In the genomic region with DNA sequence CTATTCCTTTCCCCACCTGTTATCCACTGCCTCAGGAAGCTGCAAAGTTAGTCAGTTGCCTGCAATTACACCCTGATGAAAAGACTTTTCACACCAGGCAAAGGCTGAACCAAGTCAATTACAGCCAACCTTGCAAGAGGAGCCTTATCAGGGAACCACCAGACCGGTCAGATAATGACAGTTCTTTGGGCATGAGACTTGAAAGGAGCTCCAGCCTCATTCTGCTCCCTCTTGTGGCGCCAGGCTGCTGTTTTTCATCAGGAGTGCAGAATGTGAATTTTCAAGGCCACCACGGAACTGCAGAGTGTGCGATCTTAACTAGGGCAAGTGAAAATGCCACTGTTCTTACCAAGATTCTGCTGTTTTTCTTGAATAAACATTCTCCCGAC, we compare ENCODE assay signal across 8 cellular contexts. TPM values are rescaled to one million over a fixed set of nuclear protein-coding genes. Genes with fewer than 3 reads are reported as not detected.
DNase-seq lines count a peak whose midpoint lies in the region; ATAC-seq and TF ChIP-seq lines count a peak whose summit lies in the region.

No MANE protein-coding gene starts in this region.

- intact Hi-C loops in CD4-positive, alpha-beta memory T cell (cut with micrococcal nuclease) = loop anchor here (1.0 kb wide), 3 partner anchors 13 to 86 kb away; no protein-coding TSS in a partner anchor
- intact Hi-C loops in OCI-LY7 (cut with micrococcal nuclease; ENCODE audit: unreplicated experiment) (no loop called here), mammary epithelial cell (cut with micrococcal nuclease) (loop anchor here (5.0 kb wide), 1 partner anchor 84 kb away; a partner anchor contains a TSS), transverse colon (cut with DNase I; ENCODE audit: low total_unique reads) (loop anchor here (10.0 kb wide), 1 partner anchor 92 kb away; a partner anchor contains a TSS)

- no peak overlapping the region for H3K4me3 ChIP-seq in CD4-positive, alpha-beta memory T cell (ENCODE audit: low read length in 2 of 2)
- H3K4me3 ChIP-seq in OCI-LY7 (ENCODE audit: low read depth, low read length, poor library complexity, severe bottlenecking) (no peak overlapping the region), mammary epithelial cell (replicated peaks in 1 of 3; ENCODE audit: insufficient read depth in 1 of 3, low read depth in 2 of 3, low read length in 3 of 3) (no peak overlapping the region), transverse colon (no peak overlapping the region)

- H3K4me2 ChIP-seq in OCI-LY7 (ENCODE audit: low read length) (no peak overlapping the region), mammary epithelial cell (ENCODE audit: insufficient read depth, low read depth, low read length) (no peak overlapping the region)

- H2AFZ ChIP-seq in OCI-LY7 (ENCODE audit: low read length) (no peak overlapping the region), mammary epithelial cell (ENCODE audit: low read depth, low read length) (no peak overlapping the region)

- no TSS peak for BruUV-seq in OCI-LY7 (replicated peaks; lab: Mats Ljungman, UMichigan)
- BruUV-seq in mammary epithelial cell (replicated peaks; lab: Mats Ljungman, UMichigan) = no TSS peak

- H3K9me3 ChIP-seq in CD4-positive, alpha-beta memory T cell (ENCODE audit: control insufficient read depth in 1 of 2, low read length in 2 of 2) = no peaks in the 10 kb centered on the region
- H3K9me3 ChIP-seq in OCI-LY7 (ENCODE audit: low read length) = no peaks in the 10 kb centered on the region
- no peaks in the 10 kb centered on the region for H3K9me3 ChIP-seq in mammary epithelial cell (replicated peaks; ENCODE audit: insufficient read depth, low read length)
- H3K9me3 ChIP-seq in transverse colon = no peaks in the 10 kb centered on the region

- CTCF ChIA-PET in CD4-positive, alpha-beta memory T cell (lab: Charles Lee; ENCODE audit: partially characterized antibody) = interaction anchor here (0.8 to 8.8 kb wide), 22 partner anchors 12 to 96 kb away, joined by 3 to 230 read pairs (median 6); a partner anchor contains a TSS
- CTCF ChIA-PET in OCI-LY7 (lab: Charles Lee; ENCODE audit: unreplicated experiment) = no interaction called here
- CTCF ChIA-PET in mammary epithelial cell (lab: Charles Lee; ENCODE audit: low non-redundant PET) = interaction anchor here (0.5 to 0.8 kb wide), 4 partner anchors 12 to 1473 kb away, joined by 3 to 6 read pairs (median 4); no protein-coding TSS in a partner anchor

- dilution Hi-C loops in mammary epithelial cell (cut with HindIII; ENCODE audit: low sequenced_read_pairs) = no loop called here

- H3K9me2 ChIP-seq in OCI-LY7 (ENCODE audit: insufficient read depth, low read length) = no peaks in the 10 kb centered on the region

- H3K27ac ChIP-seq in CD4-positive, alpha-beta memory T cell (ENCODE audit: low read depth, low read length) = no peak overlapping the region
- H3K27ac ChIP-seq in OCI-LY7 (ENCODE audit: low read depth, low read length, poor library complexity, severe bottlenecking) (no peak overlapping the region), mammary epithelial cell (ENCODE audit: insufficient read depth, low read depth, low read length) (no peak overlapping the region), transverse colon (no peak overlapping the region)

- peaks cover 0 to 4% of the 10 kb centered on the region in 2 donors for H3K36me3 Mint-ChIP-seq in CD4-positive, alpha-beta memory T cell

- TF ChIP-seq POLR2A in transverse colon (IDR thresholded peaks at IDR 0.05) = no peak

- peak overlapping the region in 2 of 8 donors; percentile 27 to 35 for H3K4me3 Mint-ChIP-seq in CD4-positive, alpha-beta memory T cell

- in situ Hi-C loops in mammary epithelial cell (cut with MboI; ENCODE audit: low sequenced_read_pairs in 2 of 2) (no loop called here), transverse colon (cut with MboI; ENCODE audit: low pct_ligation_motif_present in 1 of 4, low pct_unique_long_range_greater_than_20kb in 1 of 4, low sequenced_read_pairs in 3 of 4) (no loop called here)

- peaks cover 0 to under 1% (median 0%) of the 10 kb centered on the region in 8 donors for H3K9me3 Mint-ChIP-seq in CD4-positive, alpha-beta memory T cell

- TF ChIP-seq CTCF in OCI-LY7 (conservative IDR thresholded peaks at IDR 0.05; ENCODE audit: low read length) = peak; percentile 70
- peak; percentile 17 to 56 for TF ChIP-seq CTCF in mammary epithelial cell (conservative IDR thresholded peaks at IDR 0.05 in 1 of 2, IDR thresholded peaks at IDR 0.05 in 1 of 2; ENCODE audit: extremely low read depth in 1 of 2, insufficient read depth in 1 of 2, low read depth in 1 of 2, low read length in 2 of 2)
- peak; percentile 32 to 49 (median 34) for TF ChIP-seq CTCF in transverse colon (IDR thresholded peaks at IDR 0.05)

- peak in 4 of 5 donors; percentile 43 to 46 (median 44) for DNase-seq in CD4-positive, alpha-beta memory T cell
- DNase-seq in H4 (ENCODE audit: low spot score) (peak; percentile 67), OCI-LY7 (ENCODE audit: low spot score) (peak; percentile 39), mammary epithelial cell (peak; percentile 29), kidney tubule cell (ENCODE audit: low spot score) (peak; percentile 37), transverse colon (peak; percentile 42)

- ATAC-seq in GM19351 (IDR thresholded peaks at IDR 0.05; ENCODE audit: unreplicated experiment) (no peak), GM19467 (IDR thresholded peaks at IDR 0.05; ENCODE audit: unreplicated experiment) (no peak)

- no peaks in the 10 kb centered on the region for H4K20me1 ChIP-seq in OCI-LY7 (ENCODE audit: insufficient read depth, low read length)
- H4K20me1 ChIP-seq in mammary epithelial cell (ENCODE audit: insufficient read depth, low read length) = no peaks in the 10 kb centered on the region

- H3K79me2 ChIP-seq in OCI-LY7 (ENCODE audit: insufficient read depth, low read depth, low read length) = no peaks in the 10 kb centered on the region
- no peaks in the 10 kb centered on the region for H3K79me2 ChIP-seq in mammary epithelial cell (ENCODE audit: insufficient read depth, low read length)

- no peak for TF ChIP-seq EP300 in transverse colon (IDR thresholded peaks at IDR 0.05; ENCODE audit: low read depth)

- H3K36me3 ChIP-seq in CD4-positive, alpha-beta memory T cell (ENCODE audit: insufficient read depth, low read length) = no peaks in the 10 kb centered on the region
- no peaks in the 10 kb centered on the region for H3K36me3 ChIP-seq in OCI-LY7 (ENCODE audit: insufficient read depth, low read length)
- H3K36me3 ChIP-seq in mammary epithelial cell (ENCODE audit: insufficient read depth, low read length) = no peaks in the 10 kb centered on the region
- no peaks in the 10 kb centered on the region for H3K36me3 ChIP-seq in transverse colon

- H3K27ac Mint-ChIP-seq in CD4-positive, alpha-beta memory T cell = peak overlapping the region in 6 of 7 donors; percentile 21 to 84 (median 62)

- no peaks in the 10 kb centered on the region for H3K27me3 ChIP-seq in CD4-positive, alpha-beta memory T cell (ENCODE audit: insufficient read depth, low read length)
- H3K27me3 ChIP-seq in mammary epithelial cell (ENCODE audit: insufficient read depth, low read length) = no peaks in the 10 kb centered on the region
- H3K27me3 ChIP-seq in transverse colon = peaks cover 17% of the 10 kb centered on the region

- POLR2A ChIA-PET in CD4-positive, alpha-beta memory T cell (lab: Charles Lee; ENCODE audit: partially characterized antibody) = interaction anchor here (0.6 to 6.5 kb wide), 13 partner anchors 14 to 92 kb away, joined by 3 to 86 read pairs (median 6); a partner anchor contains a TSS
- POLR2A ChIA-PET in OCI-LY7 (lab: Charles Lee) = interaction anchor here (0.6 to 0.7 kb wide), 2 partner anchors 10 to 1125 kb away, joined by 4 to 7 read pairs; no protein-coding TSS in a partner anchor

- H3K27me3 Mint-ChIP-seq in CD4-positive, alpha-beta memory T cell = no peaks in the 10 kb centered on the region

- H3K4me1 ChIP-seq in CD4-positive, alpha-beta memory T cell (ENCODE audit: insufficient read depth, low read length) = peaks cover 15% of the 10 kb centered on the region
- no peaks in the 10 kb centered on the region for H3K4me1 ChIP-seq in OCI-LY7 (ENCODE audit: insufficient read depth, low read length, poor library complexity, severe bottlenecking)
- H3K4me1 ChIP-seq in mammary epithelial cell (ENCODE audit: insufficient read depth, low read length) = peaks cover 7% of the 10 kb centered on the region
- H3K4me1 ChIP-seq in transverse colon = peaks cover 0 to 6% (median 0%) of the 10 kb centered on the region in 4 donors

- 36% methylated on average over 4 of the region's 5 CpGs for WGBS in mammary epithelial cell (ENCODE audit: low coverage, missing lambda C conversion rate)
- 0 to 12% methylated on average over 1 to 5 of the region's 5 CpGs for WGBS in transverse colon (ENCODE audit: low coverage in 1 of 2), 2 donors

- no peak overlapping the region for H3K9ac ChIP-seq in mammary epithelial cell (ENCODE audit: insufficient read depth, low read length)

- peaks cover 17 to 30% (median 25%) of the 10 kb centered on the region in 4 donors for H3K4me1 Mint-ChIP-seq in CD4-positive, alpha-beta memory T cell

RNA-seq across cellular contexts. Expression of a gene that starts 22.5 kb away (rescaled TPM):
- 1 to 10 TPM; 6.0 to 8.4 TPM for total RNA-seq in CD4-positive, alpha-beta memory T cell
- under 1 TPM in 1 of 2 donors, not detected in 1; 0.28 TPM for polyA plus RNA-seq in CD4-positive, alpha-beta memory T cell
- not detected in 2 replicates for total RNA-seq in H4 (2014; rRNA removed; shearing (Covaris generic))
- not detected in 2 replicates for total RNA-seq in OCI-LY7 (2014; rRNA removed; shearing (Covaris generic))
- total RNA-seq in OCI-LY7 (2022) (not detected in 2 replicates), mammary epithelial cell (not detected), transverse colon (not detected)
- polyA plus RNA-seq in mammary epithelial cell = not detected
- not detected for polyA minus RNA-seq in mammary epithelial cell

RNA-seq across cellular contexts. Expression of a gene that starts 29.5 kb away (rescaled TPM):
- total RNA-seq in CD4-positive, alpha-beta memory T cell = 1 to 10 TPM; 1.5 to 1.7 TPM
- polyA plus RNA-seq in CD4-positive, alpha-beta memory T cell = 1 to 10 TPM; 1.5 to 2.3 TPM
- total RNA-seq in H4 (2014; rRNA removed; shearing (Covaris generic)) = not detected in 2 replicates
- not detected in 2 replicates for total RNA-seq in OCI-LY7 (2014; rRNA removed; shearing (Covaris generic))
- not detected in 2 replicates for total RNA-seq in OCI-LY7 (2022)
- total RNA-seq in mammary epithelial cell = not detected
- polyA plus RNA-seq in mammary epithelial cell = not detected
- not detected for polyA minus RNA-seq in mammary epithelial cell
- 1 to 10 TPM; 1.4 to 4.4 (median 1.8) TPM for total RNA-seq in transverse colon
